8 cellular contexts compared by ENCODE assay signal in the genomic region with DNA sequence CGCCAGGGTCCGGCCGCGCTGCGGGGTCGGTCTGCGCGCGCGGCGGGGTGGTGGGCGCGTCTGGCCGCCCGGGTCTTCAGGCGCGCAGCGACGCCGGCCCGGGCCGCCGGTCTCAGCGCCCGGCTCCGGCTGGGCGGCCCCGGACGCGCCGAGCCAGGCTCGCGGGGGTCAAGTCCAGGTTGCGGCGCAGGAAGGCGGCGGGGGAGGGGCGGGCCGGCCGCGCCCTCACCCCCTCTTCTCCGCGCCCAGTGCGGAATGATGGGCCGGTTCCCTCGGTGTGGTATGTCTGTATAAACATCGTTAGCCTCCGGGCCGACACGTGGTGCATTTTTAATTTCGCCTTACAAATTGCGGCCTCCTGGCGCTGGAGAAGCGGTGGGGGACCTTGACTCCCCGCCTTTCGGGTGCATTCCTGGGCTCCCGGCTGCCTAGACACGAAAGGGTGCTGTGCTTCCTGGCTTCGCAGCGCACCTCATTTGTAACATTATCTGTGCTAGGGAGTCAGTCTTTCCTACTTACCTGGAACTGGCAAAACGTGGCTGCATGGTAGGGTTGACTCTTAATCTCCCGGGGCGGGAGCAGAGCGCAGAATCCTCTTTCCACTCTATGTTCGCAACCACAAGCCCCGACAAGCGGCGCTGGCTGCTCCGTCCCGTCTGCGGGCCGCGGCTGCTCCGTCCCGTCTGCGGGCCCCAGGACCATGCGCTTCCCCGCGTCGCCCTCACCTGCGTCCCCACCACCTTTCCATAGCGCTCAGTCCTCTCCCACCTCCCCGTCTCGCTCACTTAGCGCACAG.
A peak's percentile ranks its signal among the peaks of the same experiment; 100 is the strongest.
DNase-seq lines count a peak whose midpoint lies in the region; TF ChIP-seq lines count a peak whose summit lies in the region.

No MANE protein-coding gene starts in this region.

- H3K36me3 ChIP-seq in SJSA1 (no peaks in the 10 kb centered on the region), neuronal stem cell (replicated peaks in 1 of 2; ENCODE audit: control insufficient read depth in 2 of 2, insufficient read depth in 2 of 2, low read length in 2 of 2) (no peaks in the 10 kb centered on the region)

- no peak overlapping the region for H3K4ac ChIP-seq in neuronal stem cell (ENCODE audit: low read length)

- no CpG with 5 or more reads among the region's 85 CpGs for WGBS in neuronal stem cell (ENCODE audit: extremely low coverage in 2 of 2, insufficient read length in 2 of 2, insufficient replicate concordance in 1 of 2), 2 donors
- 2% methylated on average over 41 to 57 of the region's 85 CpGs for WGBS in lower leg skin, 2 donors

- intact Hi-C loops in Calu3 (cut with micrococcal nuclease; ENCODE audit: unreplicated experiment) (loop anchor here (1.0 to 5.0 kb wide), 5 partner anchors 46 to 171 kb away; no protein-coding TSS in a partner anchor), lower leg skin (cut with DNase I; ENCODE audit: low total_unique reads) (no loop called here)
- intact Hi-C loops in activated T-helper 1 cell treated with anti-CD3 and anti-CD28 coated beads, Interleukin-12 subunit alpha, Interleukin-12 subunit beta, Interleukin-2, Interleukin-4 antibody, amounts not matched to agents 30 ng/mL and 10 ng/mL and 1 ng/mL, durations not matched to agents 14 hours and 24 hours and 36 hours (cut with micrococcal nuclease), result loop anchor here (2.0 kb wide), 1 partner anchor 180 kb away; a partner anchor contains a TSS

- no peaks in the 10 kb centered on the region for H3K27me3 Mint-ChIP-seq in Calu3 (ENCODE audit: unreplicated experiment)
- H3K27me3 Mint-ChIP-seq in activated T-helper 1 cell treated with anti-CD3 and anti-CD28 coated beads, Interleukin-12 subunit alpha, Interleukin-12 subunit beta, Interleukin-2, Interleukin-4 antibody, amounts not matched to agents 30 ng/mL and 10 ng/mL and 1 ng/mL, durations not matched to agents 14 hours and 24 hours and 36 hours (ENCODE audit: insufficient read depth), result peaks cover 51% of the 10 kb centered on the region

- peaks cover 51% of the 10 kb centered on the region for H3K4me1 Mint-ChIP-seq in Calu3 (ENCODE audit: low read depth, unreplicated experiment)
- H3K4me1 Mint-ChIP-seq in activated T-helper 1 cell treated with anti-CD3 and anti-CD28 coated beads, Interleukin-12 subunit alpha, Interleukin-12 subunit beta, Interleukin-2, Interleukin-4 antibody, amounts not matched to agents 30 ng/mL and 10 ng/mL and 1 ng/mL, durations not matched to agents 14 hours and 24 hours and 36 hours (ENCODE audit: low read depth), result no peaks in the 10 kb centered on the region

- H3K23ac ChIP-seq in neuronal stem cell (ENCODE audit: low read depth, low read length, poor library complexity), result peak overlapping the region; percentile 59

- in situ Hi-C loops in G401 (cut with HindIII; ENCODE audit: low sequenced_read_pairs), result no loop called here

- TF ChIP-seq CTCF in Calu3 (IDR thresholded peaks at IDR 0.05; ENCODE audit: unreplicated experiment) (no peak), lower leg skin (IDR thresholded peaks at IDR 0.05) (no peak)

- CTCF ChIA-PET in Calu3 (lab: Charles Lee), result interaction anchor here (0.8 to 2.7 kb wide), 3 partner anchors 21 to 117 kb away, joined by 3 to 13 read pairs (median 7); no protein-coding TSS in a partner anchor

- H4K91ac ChIP-seq in neuronal stem cell (ENCODE audit: low read depth, low read length, poor library complexity), result no peak overlapping the region

- H3K18ac ChIP-seq in neuronal stem cell (ENCODE audit: low read length), result no peak overlapping the region

- H2AK5ac ChIP-seq in neuronal stem cell (ENCODE audit: low read depth, low read length), result no peak overlapping the region

- H3K27me3 ChIP-seq in SJSA1 (replicated peaks), result no peaks in the 10 kb centered on the region
- peaks cover 18 to 69% (median 57%) of the 10 kb centered on the region in 3 experiments for H3K27me3 ChIP-seq in neuronal stem cell (ENCODE audit: control insufficient read depth in 3 of 3, insufficient read depth in 3 of 3, low read depth in 1 of 3, low read length in 3 of 3)

- H2AFZ ChIP-seq in neuronal stem cell (ENCODE audit: low read length), result peak overlapping the region; percentile 82

- H3K36me3 Mint-ChIP-seq in Calu3 (ENCODE audit: insufficient read depth, unreplicated experiment), result peaks cover 41% of the 10 kb centered on the region
- no peaks in the 10 kb centered on the region for H3K36me3 Mint-ChIP-seq in activated T-helper 1 cell treated with anti-CD3 and anti-CD28 coated beads, Interleukin-12 subunit alpha, Interleukin-12 subunit beta, Interleukin-2, Interleukin-4 antibody, amounts not matched to agents 30 ng/mL and 10 ng/mL and 1 ng/mL, durations not matched to agents 14 hours and 24 hours and 36 hours (ENCODE audit: low read depth)

- H2BK120ac ChIP-seq in neuronal stem cell (ENCODE audit: low read depth, low read length), result no peak overlapping the region

- H3K9ac ChIP-seq in neuronal stem cell (ENCODE audit: low read depth, low read length, poor library complexity), result no peak overlapping the region

- no peak overlapping the region for H3K14ac ChIP-seq in neuronal stem cell (ENCODE audit: low read length)

- H2BK12ac ChIP-seq in neuronal stem cell (ENCODE audit: low read length), result no peak overlapping the region

- H3K27ac Mint-ChIP-seq in Calu3 (ENCODE audit: unreplicated experiment), result peak overlapping the region; percentile 92
- H3K27ac Mint-ChIP-seq in activated T-helper 1 cell treated with anti-CD3 and anti-CD28 coated beads, Interleukin-12 subunit alpha, Interleukin-12 subunit beta, Interleukin-2, Interleukin-4 antibody, amounts not matched to agents 30 ng/mL and 10 ng/mL and 1 ng/mL, durations not matched to agents 14 hours and 24 hours and 36 hours, result no peak overlapping the region

- H3K4me1 ChIP-seq in SJSA1 (replicated peaks) (peaks cover 50% of the 10 kb centered on the region), neuronal stem cell (ENCODE audit: control insufficient read depth in 2 of 2, insufficient read depth in 1 of 2, low read depth in 1 of 2, low read length in 2 of 2) (peaks cover 6 to 11% of the 10 kb centered on the region in 2 donors)

- H3K27ac ChIP-seq in SJSA1 (peak overlapping the region; percentile 87), neuronal stem cell (replicated peaks; ENCODE audit: low read length) (no peak overlapping the region)

- H2BK15ac ChIP-seq in neuronal stem cell (ENCODE audit: low read length), result no peak overlapping the region

- DNase-seq in Calu3 (peak; percentile 85), SJSA1 (ENCODE audit: low read depth in 1 of 2, low spot score in 2 of 2) (peak; percentile 87 to 89), fibroblast of peridontal ligament (ENCODE audit: extremely low read depth) (peak; percentile 23), neuronal stem cell (ENCODE audit: low spot score) (no peak), G401 (ENCODE audit: low spot score) (no peak), lower leg skin (ENCODE audit: low spot score in 2 of 2) (no peak)
- DNase-seq in stimulated activated naive CD4-positive, alpha-beta T cell treated with Interleukin-2 at 50 U/mL for 16 hours (lab: John Stamatoyannopoulos, UW), result no peak
- DNase-seq in activated T-helper 1 cell treated with anti-CD3 and anti-CD28 coated beads, Interleukin-12 subunit alpha, Interleukin-12 subunit beta, Interleukin-2, Interleukin-4 antibody, amounts not matched to agents 30 ng/mL and 10 ng/mL and 1 ng/mL, durations not matched to agents 14 hours and 24 hours and 36 hours (ENCODE audit: low spot score), result no peak

- H4K8ac ChIP-seq in neuronal stem cell (ENCODE audit: low read depth, low read length), result no peak overlapping the region

- H3K4me2 ChIP-seq in neuronal stem cell (ENCODE audit: insufficient read depth, low read length, poor library complexity, severe bottlenecking), result peak overlapping the region; percentile 57

- BruUV-seq in Calu3 (replicated peaks; lab: Mats Ljungman, UMichigan), result no TSS peak

- no peak for TF ChIP-seq POLR2A in lower leg skin (IDR thresholded peaks at IDR 0.05)

- H3K9me3 ChIP-seq in SJSA1 (replicated peaks) (no peaks in the 10 kb centered on the region), neuronal stem cell (replicated peaks in 1 of 2; ENCODE audit: control insufficient read depth in 2 of 2, insufficient read depth in 1 of 2, low read depth in 1 of 2, low read length in 2 of 2) (no peaks in the 10 kb centered on the region)

- peaks cover 3% of the 10 kb centered on the region for H3K9me3 Mint-ChIP-seq in Calu3 (ENCODE audit: low read depth, unreplicated experiment)
- no peaks in the 10 kb centered on the region for H3K9me3 Mint-ChIP-seq in activated T-helper 1 cell treated with anti-CD3 and anti-CD28 coated beads, Interleukin-12 subunit alpha, Interleukin-12 subunit beta, Interleukin-2, Interleukin-4 antibody, amounts not matched to agents 30 ng/mL and 10 ng/mL and 1 ng/mL, durations not matched to agents 14 hours and 24 hours and 36 hours

- H3K4me3 ChIP-seq in SJSA1 (peak overlapping the region; percentile 47), neuronal stem cell (ENCODE audit: low read length in 2 of 2) (peak overlapping the region in 1 of 2 donors; percentile 63), lower leg skin (ENCODE audit: low read depth, poor library complexity, severe bottlenecking) (no peak overlapping the region)

- H3K79me1 ChIP-seq in neuronal stem cell (ENCODE audit: low read depth, low read length), result no peaks in the 10 kb centered on the region

- peak overlapping the region; percentile 85 for H3K4me3 Mint-ChIP-seq in Calu3 (ENCODE audit: low read depth, unreplicated experiment)
- no peak overlapping the region for H3K4me3 Mint-ChIP-seq in activated T-helper 1 cell treated with anti-CD3 and anti-CD28 coated beads, Interleukin-12 subunit alpha, Interleukin-12 subunit beta, Interleukin-2, Interleukin-4 antibody, amounts not matched to agents 30 ng/mL and 10 ng/mL and 1 ng/mL, durations not matched to agents 14 hours and 24 hours and 36 hours

- H2BK5ac ChIP-seq in neuronal stem cell (ENCODE audit: low read length), result no peak overlapping the region

Comparison
In these comparisons a context has a peak if more than half of its experiments do, and no peak if none do; other contexts are left out.
1. DNase-seq: peak in Calu3 (single experiment), SJSA1 (2 of 2) and fibroblast of peridontal ligament (single experiment); none in neuronal stem cell (single experiment), stimulated activated naive CD4-positive, alpha-beta T cell treated with Interleukin-2 at 50 U/mL for 16 hours (single experiment), G401 (single experiment), lower leg skin (0 of 2) and activated T-helper 1 cell treated with anti-CD3 and anti-CD28 coated beads, Interleukin-12 subunit alpha, Interleukin-12 subunit beta, Interleukin-2, Interleukin-4 antibody, amounts not matched to agents 30 ng/mL and 10 ng/mL and 1 ng/mL, durations not matched to agents 14 hours and 24 hours and 36 hours (single experiment).